8 cellular contexts compared by ENCODE assay signal in genomic region chr16:18788828-18789514, GRCh38. TPM values are rescaled to one million over a fixed set of nuclear protein-coding genes. Genes with fewer than 3 reads are reported as not detected.
DNase-seq lines count a peak whose midpoint lies in the region; ATAC-seq and TF ChIP-seq lines count a peak whose summit lies in the region.

No MANE protein-coding gene starts in this region.

- no peak overlapping the region for H2BK12ac ChIP-seq in trophoblast cell (ENCODE audit: low read length)

- no peak overlapping the region for H3K18ac ChIP-seq in trophoblast cell (ENCODE audit: low read length)

- no peak overlapping the region for H4K12ac ChIP-seq in trophoblast cell (ENCODE audit: low read depth, low read length)

- no peaks in the 10 kb centered on the region for H3K9me2 ChIP-seq in PC-3 (replicated peaks; ENCODE audit: low read length)

- no peak for TF ChIP-seq CTCF in PC-3 (conservative IDR thresholded peaks at IDR 0.05; ENCODE audit: low read depth, low read length)

- BruUV-seq in PC-3 (replicated peaks; lab: Mats Ljungman, UMichigan): no TSS peak

- peaks cover 58% of the 10 kb centered on the region for H4K20me1 ChIP-seq in PC-3 (ENCODE audit: low read length)

- no peak overlapping the region for H2BK5ac ChIP-seq in trophoblast cell (ENCODE audit: low read depth, low read length, poor library complexity)

- no peak overlapping the region for H4K91ac ChIP-seq in trophoblast cell (ENCODE audit: low read depth, low read length)

- H3K4ac ChIP-seq in trophoblast cell (ENCODE audit: low read depth, low read length): peak overlapping the region; percentile 98

- H3K9me3 ChIP-seq in PC-3 (ENCODE audit: low read length) (no peaks in the 10 kb centered on the region), esophagus (ENCODE audit: control insufficient read depth in 2 of 2, insufficient read depth in 1 of 2, low read depth in 1 of 2, low read length in 1 of 2) (no peaks in the 10 kb centered on the region), trophoblast cell (ENCODE audit: insufficient read depth, low read depth, low read length) (no peaks in the 10 kb centered on the region)

- H3K4me3 ChIP-seq in PC-3 (ENCODE audit: low read length) (peak overlapping the region; percentile 99), esophagus (ENCODE audit: low read depth in 1 of 2, low read length in 2 of 2) (peak overlapping the region; percentile 98), trophoblast cell (ENCODE audit: low read depth, low read length) (peak overlapping the region; percentile 98)

- CTCF ChIA-PET in PC-3 (lab: Charles Lee): interaction anchor here (1.2 kb wide), 1 partner anchor 13 kb away, joined by 5 read pairs; the partner anchor contains the start of gene ARL6IP1

- H3K4me2 ChIP-seq in PC-3 (ENCODE audit: low read length): peak overlapping the region; percentile 93
- peak overlapping the region; percentile 94 for H3K4me2 ChIP-seq in trophoblast cell (ENCODE audit: low read length)

- H3K14ac ChIP-seq in trophoblast cell (ENCODE audit: low read length): no peak overlapping the region

- H3K9ac ChIP-seq in PC-3 (ENCODE audit: low read length) (peak overlapping the region; percentile 100), trophoblast cell (ENCODE audit: low read length) (peak overlapping the region; percentile 100)

- H3K23ac ChIP-seq in trophoblast cell (ENCODE audit: low read length): no peak overlapping the region

- peak; percentile 24 for DNase-seq in GM03348 (ENCODE audit: low spot score)
- DNase-seq in PC-3: no peak
- DNase-seq in trophoblast cell: no peak
- DNase-seq in nucleus accumbens (lab: John Stamatoyannopoulos, UW): no peak

- no peak overlapping the region for H2BK120ac ChIP-seq in trophoblast cell (ENCODE audit: insufficient read depth, low read length, poor library complexity)

- peaks cover 15% of the 10 kb centered on the region for H3K4me1 ChIP-seq in PC-3 (ENCODE audit: insufficient read depth, low read length)
- peaks cover 0 to 5% of the 10 kb centered on the region in 2 donors for H3K4me1 ChIP-seq in esophagus (ENCODE audit: control insufficient read depth in 2 of 2, insufficient read depth in 2 of 2, low read length in 1 of 2)
- H3K4me1 ChIP-seq in trophoblast cell (ENCODE audit: control insufficient read depth in 1 of 2, insufficient read depth in 2 of 2, low read length in 2 of 2): peaks cover 6 to 16% of the 10 kb centered on the region in 2 experiments

- 6 to 7% methylated on average over 20 of the region's 20 CpGs for WGBS in esophagus, 2 donors
- WGBS in trophoblast cell (ENCODE audit: extremely low coverage, insufficient coverage, insufficient read length): no CpG with 5 or more reads among the region's 20 CpGs

- H3F3A ChIP-seq in PC-3 (ENCODE audit: low read length, unreplicated experiment): peaks cover 8% of the 10 kb centered on the region

- H3K79me2 ChIP-seq in PC-3 (ENCODE audit: low read length): peaks cover 63% of the 10 kb centered on the region
- peaks cover 21% of the 10 kb centered on the region for H3K79me2 ChIP-seq in trophoblast cell (ENCODE audit: control insufficient read depth, insufficient read depth, low read length, poor library complexity)

- peaks cover 4% of the 10 kb centered on the region for H3K79me1 ChIP-seq in trophoblast cell (ENCODE audit: low read length)

- H3K27ac ChIP-seq in PC-3 (ENCODE audit: low read length): no peak overlapping the region
- H3K27ac ChIP-seq in esophagus (ENCODE audit: low read depth in 2 of 2, low read length in 1 of 2): peak overlapping the region; percentile 45 to 94
- H3K27ac ChIP-seq in trophoblast cell (ENCODE audit: low read depth, low read length): no peak overlapping the region

- H3K27me3 ChIP-seq in PC-3 (ENCODE audit: low read length) (no peaks in the 10 kb centered on the region), esophagus (ENCODE audit: control insufficient read depth in 1 of 2, insufficient read depth in 2 of 2, low read length in 2 of 2) (no peaks in the 10 kb centered on the region), trophoblast cell (ENCODE audit: insufficient read depth, low read length) (no peaks in the 10 kb centered on the region)

- H3K36me3 ChIP-seq in PC-3 (ENCODE audit: low read depth, low read length) (peaks cover 71% of the 10 kb centered on the region), esophagus (ENCODE audit: control insufficient read depth in 2 of 2, insufficient read depth in 2 of 2, low read length in 1 of 2) (peaks cover 4 to 18% of the 10 kb centered on the region in 2 donors), trophoblast cell (ENCODE audit: control insufficient read depth in 1 of 2, insufficient read depth in 2 of 2, low read length in 2 of 2) (peaks cover 30 to 62% of the 10 kb centered on the region in 2 experiments)

- intact Hi-C loops in PC-3 (cut with micrococcal nuclease): loop anchor here (10.0 kb wide), 1 partner anchor 56 kb away; no protein-coding TSS in a partner anchor

- H2AFZ ChIP-seq in PC-3 (ENCODE audit: low read length): no peak overlapping the region
- no peak overlapping the region for H2AFZ ChIP-seq in trophoblast cell (ENCODE audit: insufficient read depth, low read length, poor library complexity)

- ATAC-seq in PC-3 (no peak), GM21447 (IDR thresholded peaks at IDR 0.05; ENCODE audit: unreplicated experiment) (no peak), GM19397 (IDR thresholded peaks at IDR 0.05; ENCODE audit: unreplicated experiment) (no peak), GM19035 (IDR thresholded peaks at IDR 0.05; ENCODE audit: unreplicated experiment) (no peak)

- no peak overlapping the region for H4K8ac ChIP-seq in trophoblast cell (ENCODE audit: low read depth, low read length)

- H2AK5ac ChIP-seq in trophoblast cell (ENCODE audit: low read length): no peak overlapping the region

- POLR2A ChIA-PET in PC-3 (lab: Charles Lee; ENCODE audit: unreplicated experiment): interaction anchor here (1.5 kb wide), 1 partner anchor 12 kb away, joined by 11 read pairs; the partner anchor contains the start of gene ARL6IP1

RNA-seq across cellular contexts. Expression of gene RPS15A, which starts 1.2 kb away (rescaled TPM):
- total RNA-seq in PC-3 (2014; rRNA removed): 704 and 1,198 TPM in 2 replicates
- 1,000 to 10,000 TPM; 2,199 to 3,397 TPM for polyA plus RNA-seq in esophagus
- 3,560 and 3,779 TPM in 2 replicates for polyA plus RNA-seq in trophoblast cell (2013)

RNA-seq across cellular contexts. Expression of gene ARL6IP1, which starts 12.4 kb away (rescaled TPM):
- total RNA-seq in PC-3 (2014; rRNA removed): 118 and 150 TPM in 2 replicates
- polyA plus RNA-seq in esophagus: 10 to 100 TPM; 46.5 to 59.5 TPM
- 316 and 326 TPM in 2 replicates for polyA plus RNA-seq in trophoblast cell (2013)

Comparison
In these comparisons a context has a peak if more than half of its experiments do, and no peak if none do; other contexts are left out.
1. H3K27ac ChIP-seq: peak in esophagus (2 of 2); none in PC-3 (single experiment) and trophoblast cell (single experiment).
2. Peak in every context shown above with its lines, with median percentiles within 50 percentile points of each other: H3K4me3 ChIP-seq.